Comparison of ENCODE assay signal across 1 cellular context in the genomic region with DNA sequence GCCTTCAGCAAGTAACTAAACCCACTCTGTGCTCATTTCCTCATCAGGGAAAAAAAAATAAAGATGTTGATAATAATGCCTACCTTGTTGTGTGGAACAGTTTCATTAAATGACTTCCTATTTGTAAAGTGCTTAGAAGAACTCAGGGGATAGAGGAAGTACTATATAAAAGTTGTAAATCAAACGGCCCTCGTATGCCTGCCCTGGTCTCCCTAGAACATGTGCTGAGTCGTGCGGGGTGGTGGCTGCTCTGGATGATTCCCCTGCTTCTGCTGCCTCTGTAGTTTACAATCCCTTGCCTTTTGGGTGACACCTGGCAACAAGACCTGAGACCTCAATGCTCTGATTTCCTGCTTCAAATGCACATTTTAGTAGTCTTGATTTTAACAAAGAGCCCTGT.
TF ChIP-seq lines count a peak whose summit lies in the region.

No MANE protein-coding gene starts in this region.

TF ChIP-seq in K562, 482 proteins besides CTCF, POLR2A, EP300 and RAD21 (continued from another document):
- TF ChIP-seq, protein P1, sequence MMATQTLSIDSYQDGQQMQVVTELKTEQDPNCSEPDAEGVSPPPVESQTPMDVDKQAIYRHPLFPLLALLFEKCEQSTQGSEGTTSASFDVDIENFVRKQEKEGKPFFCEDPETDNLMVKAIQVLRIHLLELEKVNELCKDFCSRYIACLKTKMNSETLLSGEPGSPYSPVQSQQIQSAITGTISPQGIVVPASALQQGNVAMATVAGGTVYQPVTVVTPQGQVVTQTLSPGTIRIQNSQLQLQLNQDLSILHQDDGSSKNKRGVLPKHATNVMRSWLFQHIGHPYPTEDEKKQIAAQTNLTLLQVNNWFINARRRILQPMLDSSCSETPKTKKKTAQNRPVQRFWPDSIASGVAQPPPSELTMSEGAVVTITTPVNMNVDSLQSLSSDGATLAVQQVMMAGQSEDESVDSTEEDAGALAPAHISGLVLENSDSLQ (IDR thresholded peaks at IDR 0.05): peak; percentile 35; the same call in 1 of the 2 replicates
- TF ChIP-seq, protein P2, sequence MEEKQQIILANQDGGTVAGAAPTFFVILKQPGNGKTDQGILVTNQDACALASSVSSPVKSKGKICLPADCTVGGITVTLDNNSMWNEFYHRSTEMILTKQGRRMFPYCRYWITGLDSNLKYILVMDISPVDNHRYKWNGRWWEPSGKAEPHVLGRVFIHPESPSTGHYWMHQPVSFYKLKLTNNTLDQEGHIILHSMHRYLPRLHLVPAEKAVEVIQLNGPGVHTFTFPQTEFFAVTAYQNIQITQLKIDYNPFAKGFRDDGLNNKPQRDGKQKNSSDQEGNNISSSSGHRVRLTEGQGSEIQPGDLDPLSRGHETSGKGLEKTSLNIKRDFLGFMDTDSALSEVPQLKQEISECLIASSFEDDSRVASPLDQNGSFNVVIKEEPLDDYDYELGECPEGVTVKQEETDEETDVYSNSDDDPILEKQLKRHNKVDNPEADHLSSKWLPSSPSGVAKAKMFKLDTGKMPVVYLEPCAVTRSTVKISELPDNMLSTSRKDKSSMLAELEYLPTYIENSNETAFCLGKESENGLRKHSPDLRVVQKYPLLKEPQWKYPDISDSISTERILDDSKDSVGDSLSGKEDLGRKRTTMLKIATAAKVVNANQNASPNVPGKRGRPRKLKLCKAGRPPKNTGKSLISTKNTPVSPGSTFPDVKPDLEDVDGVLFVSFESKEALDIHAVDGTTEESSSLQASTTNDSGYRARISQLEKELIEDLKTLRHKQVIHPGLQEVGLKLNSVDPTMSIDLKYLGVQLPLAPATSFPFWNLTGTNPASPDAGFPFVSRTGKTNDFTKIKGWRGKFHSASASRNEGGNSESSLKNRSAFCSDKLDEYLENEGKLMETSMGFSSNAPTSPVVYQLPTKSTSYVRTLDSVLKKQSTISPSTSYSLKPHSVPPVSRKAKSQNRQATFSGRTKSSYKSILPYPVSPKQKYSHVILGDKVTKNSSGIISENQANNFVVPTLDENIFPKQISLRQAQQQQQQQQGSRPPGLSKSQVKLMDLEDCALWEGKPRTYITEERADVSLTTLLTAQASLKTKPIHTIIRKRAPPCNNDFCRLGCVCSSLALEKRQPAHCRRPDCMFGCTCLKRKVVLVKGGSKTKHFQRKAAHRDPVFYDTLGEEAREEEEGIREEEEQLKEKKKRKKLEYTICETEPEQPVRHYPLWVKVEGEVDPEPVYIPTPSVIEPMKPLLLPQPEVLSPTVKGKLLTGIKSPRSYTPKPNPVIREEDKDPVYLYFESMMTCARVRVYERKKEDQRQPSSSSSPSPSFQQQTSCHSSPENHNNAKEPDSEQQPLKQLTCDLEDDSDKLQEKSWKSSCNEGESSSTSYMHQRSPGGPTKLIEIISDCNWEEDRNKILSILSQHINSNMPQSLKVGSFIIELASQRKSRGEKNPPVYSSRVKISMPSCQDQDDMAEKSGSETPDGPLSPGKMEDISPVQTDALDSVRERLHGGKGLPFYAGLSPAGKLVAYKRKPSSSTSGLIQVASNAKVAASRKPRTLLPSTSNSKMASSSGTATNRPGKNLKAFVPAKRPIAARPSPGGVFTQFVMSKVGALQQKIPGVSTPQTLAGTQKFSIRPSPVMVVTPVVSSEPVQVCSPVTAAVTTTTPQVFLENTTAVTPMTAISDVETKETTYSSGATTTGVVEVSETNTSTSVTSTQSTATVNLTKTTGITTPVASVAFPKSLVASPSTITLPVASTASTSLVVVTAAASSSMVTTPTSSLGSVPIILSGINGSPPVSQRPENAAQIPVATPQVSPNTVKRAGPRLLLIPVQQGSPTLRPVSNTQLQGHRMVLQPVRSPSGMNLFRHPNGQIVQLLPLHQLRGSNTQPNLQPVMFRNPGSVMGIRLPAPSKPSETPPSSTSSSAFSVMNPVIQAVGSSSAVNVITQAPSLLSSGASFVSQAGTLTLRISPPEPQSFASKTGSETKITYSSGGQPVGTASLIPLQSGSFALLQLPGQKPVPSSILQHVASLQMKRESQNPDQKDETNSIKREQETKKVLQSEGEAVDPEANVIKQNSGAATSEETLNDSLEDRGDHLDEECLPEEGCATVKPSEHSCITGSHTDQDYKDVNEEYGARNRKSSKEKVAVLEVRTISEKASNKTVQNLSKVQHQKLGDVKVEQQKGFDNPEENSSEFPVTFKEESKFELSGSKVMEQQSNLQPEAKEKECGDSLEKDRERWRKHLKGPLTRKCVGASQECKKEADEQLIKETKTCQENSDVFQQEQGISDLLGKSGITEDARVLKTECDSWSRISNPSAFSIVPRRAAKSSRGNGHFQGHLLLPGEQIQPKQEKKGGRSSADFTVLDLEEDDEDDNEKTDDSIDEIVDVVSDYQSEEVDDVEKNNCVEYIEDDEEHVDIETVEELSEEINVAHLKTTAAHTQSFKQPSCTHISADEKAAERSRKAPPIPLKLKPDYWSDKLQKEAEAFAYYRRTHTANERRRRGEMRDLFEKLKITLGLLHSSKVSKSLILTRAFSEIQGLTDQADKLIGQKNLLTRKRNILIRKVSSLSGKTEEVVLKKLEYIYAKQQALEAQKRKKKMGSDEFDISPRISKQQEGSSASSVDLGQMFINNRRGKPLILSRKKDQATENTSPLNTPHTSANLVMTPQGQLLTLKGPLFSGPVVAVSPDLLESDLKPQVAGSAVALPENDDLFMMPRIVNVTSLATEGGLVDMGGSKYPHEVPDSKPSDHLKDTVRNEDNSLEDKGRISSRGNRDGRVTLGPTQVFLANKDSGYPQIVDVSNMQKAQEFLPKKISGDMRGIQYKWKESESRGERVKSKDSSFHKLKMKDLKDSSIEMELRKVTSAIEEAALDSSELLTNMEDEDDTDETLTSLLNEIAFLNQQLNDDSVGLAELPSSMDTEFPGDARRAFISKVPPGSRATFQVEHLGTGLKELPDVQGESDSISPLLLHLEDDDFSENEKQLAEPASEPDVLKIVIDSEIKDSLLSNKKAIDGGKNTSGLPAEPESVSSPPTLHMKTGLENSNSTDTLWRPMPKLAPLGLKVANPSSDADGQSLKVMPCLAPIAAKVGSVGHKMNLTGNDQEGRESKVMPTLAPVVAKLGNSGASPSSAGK (IDR thresholded peaks at IDR 0.05): peak; percentile 33; the same call in 1 of the 2 replicates
- TF ChIP-seq, protein P3, sequence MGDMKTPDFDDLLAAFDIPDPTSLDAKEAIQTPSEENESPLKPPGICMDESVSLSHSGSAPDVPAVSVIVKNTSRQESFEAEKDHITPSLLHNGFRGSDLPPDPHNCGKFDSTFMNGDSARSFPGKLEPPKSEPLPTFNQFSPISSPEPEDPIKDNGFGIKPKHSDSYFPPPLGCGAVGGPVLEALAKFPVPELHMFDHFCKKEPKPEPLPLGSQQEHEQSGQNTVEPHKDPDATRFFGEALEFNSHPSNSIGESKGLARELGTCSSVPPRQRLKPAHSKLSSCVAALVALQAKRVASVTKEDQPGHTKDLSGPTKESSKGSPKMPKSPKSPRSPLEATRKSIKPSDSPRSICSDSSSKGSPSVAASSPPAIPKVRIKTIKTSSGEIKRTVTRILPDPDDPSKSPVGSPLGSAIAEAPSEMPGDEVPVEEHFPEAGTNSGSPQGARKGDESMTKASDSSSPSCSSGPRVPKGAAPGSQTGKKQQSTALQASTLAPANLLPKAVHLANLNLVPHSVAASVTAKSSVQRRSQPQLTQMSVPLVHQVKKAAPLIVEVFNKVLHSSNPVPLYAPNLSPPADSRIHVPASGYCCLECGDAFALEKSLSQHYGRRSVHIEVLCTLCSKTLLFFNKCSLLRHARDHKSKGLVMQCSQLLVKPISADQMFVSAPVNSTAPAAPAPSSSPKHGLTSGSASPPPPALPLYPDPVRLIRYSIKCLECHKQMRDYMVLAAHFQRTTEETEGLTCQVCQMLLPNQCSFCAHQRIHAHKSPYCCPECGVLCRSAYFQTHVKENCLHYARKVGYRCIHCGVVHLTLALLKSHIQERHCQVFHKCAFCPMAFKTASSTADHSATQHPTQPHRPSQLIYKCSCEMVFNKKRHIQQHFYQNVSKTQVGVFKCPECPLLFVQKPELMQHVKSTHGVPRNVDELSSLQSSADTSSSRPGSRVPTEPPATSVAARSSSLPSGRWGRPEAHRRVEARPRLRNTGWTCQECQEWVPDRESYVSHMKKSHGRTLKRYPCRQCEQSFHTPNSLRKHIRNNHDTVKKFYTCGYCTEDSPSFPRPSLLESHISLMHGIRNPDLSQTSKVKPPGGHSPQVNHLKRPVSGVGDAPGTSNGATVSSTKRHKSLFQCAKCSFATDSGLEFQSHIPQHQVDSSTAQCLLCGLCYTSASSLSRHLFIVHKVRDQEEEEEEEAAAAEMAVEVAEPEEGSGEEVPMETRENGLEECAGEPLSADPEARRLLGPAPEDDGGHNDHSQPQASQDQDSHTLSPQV (IDR thresholded peaks at IDR 0.05): no peak
- TF ChIP-seq COPS2 (conservative IDR thresholded peaks at IDR 0.05): no peak
